ENCODE assay signal across 29 cellular contexts in genomic region chr12:33455096-33455495, GRCh38. TPM values are rescaled to one million over a fixed set of nuclear protein-coding genes. Genes with fewer than 3 reads are reported as not detected.
"Had no signal": no experiment of that assay in that cellular context is flagged by ENCODE, and none has a peak within 500 bp of the region (broad histone marks: within the 10 kb centered on the region; RNA-seq: fewer than 3 reads in every experiment).

No MANE protein-coding gene starts in this region.

- H3K4me3 Mint-ChIP-seq: stimulated activated effector memory CD8-positive, alpha-beta T cell treated with anti-CD3 and anti-CD28 coated beads, Interleukin-12 subunit alpha, Interleukin-12 subunit beta, amount 100 ng/mL, for 72 hours; stimulated activated memory B cell treated with anti-CD40 and anti-IgM and Interleukin-4, amounts not matched to agents 10 μg/mL and 1 μg/mL and 100 μg/mL, for 72 hours; stimulated activated naive B cell treated with anti-CD40 and anti-IgM and Interleukin-4, amounts not matched to agents 10 μg/mL and 1 μg/mL and 100 μg/mL, for 72 hours; stimulated activated naive CD8-positive, alpha-beta T cell treated with anti-CD3 and anti-CD28 coated beads, Interleukin-15, amount 100 ng/mL, for 72 hours; stimulated activated naive CD8-positive, alpha-beta T cell treated with anti-CD3 and anti-CD28 coated beads, Interleukin-15, Interleukin-2, amounts not matched to agents 100 ng/mL and 50 ng/mL, for 24 hours; type B pancreatic cell had no signal

- H3K9me3 ChIP-seq: stomach, suprapubic skin, testis, thoracic aorta, thyroid gland, tibial artery, tibial nerve, transverse colon, upper lobe of left lung, upper lobe of right lung, uterus, vagina had no signal

- H3K4me1 Mint-ChIP-seq: stimulated activated effector memory CD8-positive, alpha-beta T cell treated with anti-CD3 and anti-CD28 coated beads, Interleukin-12 subunit alpha, Interleukin-12 subunit beta, amount 100 ng/mL, for 72 hours; stimulated activated memory B cell treated with anti-CD40 and anti-IgM and Interleukin-4, amounts not matched to agents 10 μg/mL and 1 μg/mL and 100 μg/mL, for 72 hours; stimulated activated naive B cell treated with anti-CD40 and anti-IgM and Interleukin-4, amounts not matched to agents 10 μg/mL and 1 μg/mL and 100 μg/mL, for 72 hours; stimulated activated naive CD8-positive, alpha-beta T cell treated with anti-CD3 and anti-CD28 coated beads, Interleukin-15, amount 100 ng/mL, for 72 hours had no signal

- H3K4me1 ChIP-seq: stomach, suprapubic skin, testis, thyroid gland, tibial artery, tibial nerve, transverse colon, upper lobe of left lung, upper lobe of right lung, uterus, vagina had no signal

- H3K4me3 ChIP-seq: stomach, suprapubic skin, testis, thoracic aorta, thyroid gland, tibial artery, tibial nerve, transverse colon, upper lobe of left lung, upper lobe of right lung, uterus, vagina had no signal

- H3K36me3 Mint-ChIP-seq: stimulated activated effector memory CD8-positive, alpha-beta T cell treated with anti-CD3 and anti-CD28 coated beads, Interleukin-12 subunit alpha, Interleukin-12 subunit beta, amount 100 ng/mL, for 72 hours; stimulated activated memory B cell treated with anti-CD40 and anti-IgM and Interleukin-4, amounts not matched to agents 10 μg/mL and 1 μg/mL and 100 μg/mL, for 72 hours; stimulated activated naive B cell treated with anti-CD40 and anti-IgM and Interleukin-4, amounts not matched to agents 10 μg/mL and 1 μg/mL and 100 μg/mL, for 72 hours; type B pancreatic cell had no signal

- H3K27ac ChIP-seq: stomach, suprapubic skin, testis, thoracic aorta, thyroid gland, tibial artery, tibial nerve, transverse colon, upper lobe of left lung, upper lobe of right lung, uterus, vagina had no signal

- H3K9me3 Mint-ChIP-seq: type B pancreatic cell had no signal

- H3K27ac Mint-ChIP-seq: stimulated activated effector memory CD8-positive, alpha-beta T cell treated with anti-CD3 and anti-CD28 coated beads, Interleukin-12 subunit alpha, Interleukin-12 subunit beta, amount 100 ng/mL, for 72 hours; stimulated activated memory B cell treated with anti-CD40 and anti-IgM and Interleukin-4, amounts not matched to agents 10 μg/mL and 1 μg/mL and 100 μg/mL, for 72 hours; stimulated activated naive B cell treated with anti-CD40 and anti-IgM and Interleukin-4, amounts not matched to agents 10 μg/mL and 1 μg/mL and 100 μg/mL, for 72 hours; stimulated activated naive CD8-positive, alpha-beta T cell treated with anti-CD3 and anti-CD28 coated beads, Interleukin-15, Interleukin-2, amounts not matched to agents 100 ng/mL and 50 ng/mL, for 24 hours; type B pancreatic cell had no signal

- H3K36me3 ChIP-seq: stomach, suprapubic skin, thoracic aorta, thyroid gland, tibial artery, tibial nerve, transverse colon, upper lobe of left lung, upper lobe of right lung, uterus, vagina had no signal

- H3K27me3 Mint-ChIP-seq: stimulated activated memory B cell treated with anti-CD40 and anti-IgM and Interleukin-4, amounts not matched to agents 10 μg/mL and 1 μg/mL and 100 μg/mL, for 72 hours; stimulated activated naive B cell treated with anti-CD40 and anti-IgM and Interleukin-4, amounts not matched to agents 10 μg/mL and 1 μg/mL and 100 μg/mL, for 72 hours; stimulated activated naive CD8-positive, alpha-beta T cell treated with anti-CD3 and anti-CD28 coated beads, Interleukin-15, amount 100 ng/mL, for 72 hours; stimulated activated naive CD8-positive, alpha-beta T cell treated with anti-CD3 and anti-CD28 coated beads, Interleukin-15, Interleukin-2, amounts not matched to agents 100 ng/mL and 50 ng/mL, for 24 hours had no signal

- DNase-seq: stimulated activated CD4-positive, alpha-beta T cell treated with anti-CD3 and anti-CD28 coated beads, Interleukin-2, amount 100 ng/mL, for 48 hours; stimulated activated CD4-positive, alpha-beta T cell treated with anti-CD3 and anti-CD28 coated beads, Interleukin-4, amount 100 ng/mL, for 1 hour; stimulated activated CD4-positive, alpha-beta T cell treated with anti-CD3 and anti-CD28 coated beads, Interleukin-4, amount 100 ng/mL, for 24 hours; stimulated activated CD4-positive, alpha-beta T cell treated with anti-CD3 and anti-CD28 coated beads, Interleukin-4, amount 100 ng/mL, for 4 hours; stimulated activated CD8-positive, alpha-beta memory T cell treated with anti-CD3 and anti-CD28 coated beads, Interleukin-4, amount 100 ng/mL, for 48 hours; stimulated activated naive B cell treated with anti-CD40 and anti-IgM and Interleukin-4, amounts not matched to agents 10 μg/mL and 1 μg/mL and 100 μg/mL, for 72 hours; stimulated activated naive CD4-positive, alpha-beta T cell; stimulated activated naive CD4-positive, alpha-beta T cell treated with Interleukin-2 at 50 U/mL for 16 hours; stimulated activated naive CD8-positive, alpha-beta T cell treated with anti-CD3 and anti-CD28 coated beads, Interleukin-15, amount 100 ng/mL, for 72 hours; stimulated activated naive CD8-positive, alpha-beta T cell treated with anti-CD3 and anti-CD28 coated beads, Interleukin-15, Interleukin-2, amounts not matched to agents 100 U/mL and 50 U/mL, for 24 hours; stomach; substantia nigra; testis; thyroid gland; tibial artery; transverse colon; upper lobe of left lung; upper lobe of right lung; uterus had no signal

- H3K27me3 ChIP-seq: stomach, suprapubic skin, testis, thyroid gland, tibial artery, tibial nerve, transverse colon, upper lobe of left lung, upper lobe of right lung, uterus, vagina had no signal

RNA-seq across cellular contexts. Expression of gene SYT10, which starts 15.5 kb away (rescaled TPM):
- total RNA-seq: subcutaneous adipose tissue, suprapubic skin, thoracic aorta, thyroid gland, upper lobe of right lung had no signal
- polyA plus RNA-seq: thymus had no signal
